In genomic region chr20:6583134-6583738, GRCh38 we compare ENCODE assay signal across 10 cellular contexts.
A peak's percentile ranks its signal among the peaks of the same experiment; 100 is the strongest.
DNase-seq lines count a peak whose midpoint lies in the region; ATAC-seq and TF ChIP-seq lines count a peak whose summit lies in the region.
"Had no signal": no experiment of that assay in that cellular context is flagged by ENCODE, and none has a peak within 500 bp of the region (broad histone marks: within the 10 kb centered on the region; RNA-seq: fewer than 3 reads in every experiment).

No MANE protein-coding gene starts in this region.

- no peaks in the 10 kb centered on the region for H3K36me3 ChIP-seq in left ventricle myocardium inferior
- H3K36me3 ChIP-seq in gastrocnemius medialis, result no peaks in the 10 kb centered on the region

- H3K4me3 Mint-ChIP-seq in activated naive CD4-positive, alpha-beta T cell treated with anti-CD3 and anti-CD28 coated beads, Interleukin-2, amount 10 ng/mL, durations not matched to agents 7 days and 5 days, result no peak overlapping the region
- H3K4me3 Mint-ChIP-seq: CD4-positive, CD25-positive, alpha-beta regulatory T cell; stimulated activated naive CD8-positive, alpha-beta T cell treated with anti-CD3 and anti-CD28 coated beads, Interleukin-15, Interleukin-2, amounts not matched to agents 100 ng/mL and 50 ng/mL, for 24 hours had no signal

- H3K4me1 ChIP-seq in left ventricle myocardium inferior, result no peaks in the 10 kb centered on the region
- H3K4me1 ChIP-seq in gastrocnemius medialis, result no peaks in the 10 kb centered on the region

- H3K27ac Mint-ChIP-seq in activated naive CD4-positive, alpha-beta T cell treated with anti-CD3 and anti-CD28 coated beads, Interleukin-2, amount 10 ng/mL, durations not matched to agents 7 days and 5 days, result no peak overlapping the region
- H3K27ac Mint-ChIP-seq: CD4-positive, CD25-positive, alpha-beta regulatory T cell; stimulated activated naive CD8-positive, alpha-beta T cell treated with anti-CD3 and anti-CD28 coated beads, Interleukin-15, Interleukin-2, amounts not matched to agents 100 ng/mL and 50 ng/mL, for 24 hours had no signal

- H3K9me3 ChIP-seq in left ventricle myocardium inferior (replicated peaks), result no peaks in the 10 kb centered on the region
- H3K9me3 ChIP-seq in gastrocnemius medialis, result no peaks in the 10 kb centered on the region

- H3K4me1 Mint-ChIP-seq in activated naive CD4-positive, alpha-beta T cell treated with anti-CD3 and anti-CD28 coated beads, Interleukin-2, amount 10 ng/mL, durations not matched to agents 7 days and 5 days, result no peaks in the 10 kb centered on the region
- H3K4me1 Mint-ChIP-seq: CD4-positive, CD25-positive, alpha-beta regulatory T cell had no signal

- DNase-seq in NCI-H2227 (lab: John Stamatoyannopoulos, UW; ENCODE audit: unreplicated experiment) (peak; percentile 25), NCI-H2227 treated with DMSO at 0.1 percent for 48 hours (lab: John Stamatoyannopoulos, UW) (no peak), NCI-H1417 treated with DMSO at 0.1 percent for 48 hours (lab: John Stamatoyannopoulos, UW) (peak; percentile 18), UCSD-AML1 (lab: John Stamatoyannopoulos, UW; ENCODE audit: unreplicated experiment) (peak; percentile 7), left ventricle myocardium inferior (peak; percentile 20), gastrocnemius medialis (peak in 1 of 2 donors; percentile 13)
- no peak for DNase-seq in activated naive CD4-positive, alpha-beta T cell treated with anti-CD3 and anti-CD28 coated beads, Interleukin-2, amount 10 ng/mL, durations not matched to agents 7 days and 5 days

- CTCF ChIA-PET in activated naive CD4-positive, alpha-beta T cell treated with anti-CD3 and anti-CD28 coated beads, Interleukin-2, amount 10 ng/mL, durations not matched to agents 7 days and 5 days (lab: Charles Lee), result interaction anchor here (0.6 kb wide), 1 partner anchor 1539 kb away, joined by 3 read pairs; no protein-coding TSS in a partner anchor

- H3K36me3 Mint-ChIP-seq in activated naive CD4-positive, alpha-beta T cell treated with anti-CD3 and anti-CD28 coated beads, Interleukin-2, amount 10 ng/mL, durations not matched to agents 7 days and 5 days, result no peaks in the 10 kb centered on the region
- H3K36me3 Mint-ChIP-seq: CD4-positive, CD25-positive, alpha-beta regulatory T cell had no signal

- TF ChIP-seq POLR2A in gastrocnemius medialis (IDR thresholded peaks at IDR 0.05), result no peak

- peak; percentile 94 for ATAC-seq in HG02759 (IDR thresholded peaks at IDR 0.05; ENCODE audit: unreplicated experiment)
- ATAC-seq in gastrocnemius medialis, result peak in 1 of 2 donors; percentile 16

- intact Hi-C loops in left ventricle myocardium inferior (cut with micrococcal nuclease) (no loop called here), gastrocnemius medialis (cut with DNase I; ENCODE audit: low total_unique reads) (no loop called here)

- no peak overlapping the region for H3K4me3 ChIP-seq in left ventricle myocardium inferior
- H3K4me3 ChIP-seq in gastrocnemius medialis, result no peak overlapping the region

- no peaks in the 10 kb centered on the region for H3K27me3 Mint-ChIP-seq in activated naive CD4-positive, alpha-beta T cell treated with anti-CD3 and anti-CD28 coated beads, Interleukin-2, amount 10 ng/mL, durations not matched to agents 7 days and 5 days
- H3K27me3 Mint-ChIP-seq: CD4-positive, CD25-positive, alpha-beta regulatory T cell; stimulated activated naive CD8-positive, alpha-beta T cell treated with anti-CD3 and anti-CD28 coated beads, Interleukin-15, Interleukin-2, amounts not matched to agents 100 ng/mL and 50 ng/mL, for 24 hours had no signal

- in situ Hi-C loops in gastrocnemius medialis (cut with MboI; ENCODE audit: low sequenced_read_pairs in 4 of 4), result no loop called here

- TF ChIP-seq CTCF in left ventricle myocardium inferior (IDR thresholded peaks at IDR 0.05; ENCODE audit: borderline replicate concordance) (peak; percentile 68), gastrocnemius medialis (IDR thresholded peaks at IDR 0.05 in 4 of 5, conservative IDR thresholded peaks at IDR 0.05 in 1 of 5) (peak in 3 of 5 experiments; percentile 28 to 56 (median 38))

- peaks cover 7% of the 10 kb centered on the region for H3K9me3 Mint-ChIP-seq in activated naive CD4-positive, alpha-beta T cell treated with anti-CD3 and anti-CD28 coated beads, Interleukin-2, amount 10 ng/mL, durations not matched to agents 7 days and 5 days
- H3K9me3 Mint-ChIP-seq: stimulated activated naive CD8-positive, alpha-beta T cell treated with anti-CD3 and anti-CD28 coated beads, Interleukin-15, Interleukin-2, amounts not matched to agents 100 ng/mL and 50 ng/mL, for 24 hours had no signal

- H3K27ac ChIP-seq in left ventricle myocardium inferior (replicated peaks) (no peak overlapping the region), gastrocnemius medialis (no peak overlapping the region)

- H3K27me3 ChIP-seq in left ventricle myocardium inferior (ENCODE audit: low read depth) (no peaks in the 10 kb centered on the region), gastrocnemius medialis (no peaks in the 10 kb centered on the region)

Comparison
In these comparisons a context has a peak if more than half of its experiments do, and no peak if none do; other contexts are left out.
1. DNase-seq: peak in NCI-H2227 (single experiment), NCI-H1417 treated with DMSO at 0.1 percent for 48 hours (single experiment), UCSD-AML1 (single experiment) and left ventricle myocardium inferior (single experiment); none in NCI-H2227 treated with DMSO at 0.1 percent for 48 hours (single experiment) and activated naive CD4-positive, alpha-beta T cell treated with anti-CD3 and anti-CD28 coated beads, Interleukin-2, amount 10 ng/mL, durations not matched to agents 7 days and 5 days (single experiment).